In the genomic region with DNA sequence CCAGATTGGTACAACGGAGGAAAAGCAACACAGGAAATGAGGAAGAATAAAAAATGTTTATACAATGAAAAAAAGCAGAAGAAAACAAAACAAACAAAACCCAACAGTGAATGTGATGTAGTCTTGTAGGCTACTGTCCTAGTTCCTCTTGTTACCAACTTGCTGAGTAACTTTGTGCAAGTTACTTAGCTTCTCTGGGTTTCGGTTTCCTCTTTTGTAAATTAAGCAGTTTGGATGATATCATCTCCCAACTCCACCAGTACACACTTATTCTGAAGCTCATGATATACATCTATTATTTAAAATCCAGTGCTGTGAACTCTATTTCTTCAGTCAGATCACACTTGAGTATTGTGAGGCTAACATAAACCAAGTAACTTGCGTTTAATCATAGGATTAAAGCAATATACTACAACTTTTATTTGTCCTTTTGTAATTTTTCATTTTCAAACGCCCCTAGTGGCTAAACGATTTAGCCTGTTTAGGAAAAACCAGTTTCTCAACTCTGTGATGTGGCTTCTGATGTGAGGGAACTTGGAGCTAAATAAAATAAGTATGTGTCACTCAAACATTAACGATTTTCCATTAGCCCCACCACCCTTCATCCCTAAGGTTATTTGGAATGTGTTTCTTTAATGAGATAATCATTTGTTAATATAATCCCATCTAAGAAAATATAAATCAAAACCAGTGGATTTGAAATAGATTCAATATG, we compare ENCODE assay signal across 8 cellular contexts. TPM values are rescaled to one million over a fixed set of nuclear protein-coding genes. Genes with fewer than 3 reads are reported as not detected.
A peak's percentile ranks its signal among the peaks of the same experiment; 100 is the strongest.
DNase-seq lines count a peak whose midpoint lies in the region; ATAC-seq, FAIRE-seq and TF ChIP-seq lines count a peak whose summit lies in the region.

No MANE protein-coding gene starts in this region.

- peak in 1 of 2 experiments; percentile 59 for DNase-seq in A549 (ENCODE audit: low read depth in 1 of 2, low spot score in 1 of 2)
- DNase-seq in GM04504 (ENCODE audit: low read depth), result peak; percentile 36
- peak; percentile 54 for DNase-seq in NCI-H2227 treated with DMSO at 0.1 percent for 48 hours (lab: John Stamatoyannopoulos, UW)
- DNase-seq in amniotic epithelial cell (ENCODE audit: low read depth), result peak; percentile 67
- peak; percentile 69 for DNase-seq in kidney glomerular epithelial cell (lab: John Stamatoyannopoulos, UW)
- DNase-seq in suprapubic skin (ENCODE audit: low spot score in 2 of 2), result no peak
- no peak for DNase-seq in activated CD4-positive, CD25-positive, alpha-beta regulatory T cell treated with anti-CD3 and anti-CD28 coated beads, Interleukin-2, amount 50 U/mL, for 72 hours

- TF ChIP-seq RAD21 in A549 (conservative IDR thresholded peaks at IDR 0.05 in 1 of 2, IDR thresholded peaks at IDR 0.05 in 1 of 2), result no peak

- TF ChIP-seq EP300 in A549 (IDR thresholded peaks at IDR 0.05), result no peak
- no peak for TF ChIP-seq EP300 in suprapubic skin (IDR thresholded peaks at IDR 0.05)

- H3K27me3 ChIP-seq in suprapubic skin, result no peaks in the 10 kb centered on the region

- H3K4me2 ChIP-seq in A549, result peak overlapping the region; percentile 82

- H3K4me1 ChIP-seq in A549 (peaks cover 39% of the 10 kb centered on the region), suprapubic skin (peaks cover 65% of the 10 kb centered on the region)

- peak overlapping the region; percentile 96 to 97 for H3K27ac ChIP-seq in A549
- H3K27ac ChIP-seq in suprapubic skin, result peak overlapping the region; percentile 99

- ATAC-seq in A549 (no peak), GM21390 (IDR thresholded peaks at IDR 0.05; ENCODE audit: unreplicated experiment) (no peak)

- POLR2A ChIA-PET in A549 (lab: Yijun Ruan, JAX), result interaction anchor here (2.2 to 3.7 kb wide), 2 partner anchors 8 to 72 kb away, joined by 10 to 17 read pairs; a partner anchor contains a TSS

- peak; percentile 79 for TF ChIP-seq CTCF in A549 (IDR thresholded peaks at IDR 0.05)
- peak; percentile 63 to 72 for TF ChIP-seq CTCF in suprapubic skin (IDR thresholded peaks at IDR 0.05)

- 8% methylated on average over 6 of the region's 6 CpGs for WGBS in A549 (ENCODE audit: missing lambda C conversion rate)
- WGBS in suprapubic skin, result 6% methylated on average over 6 of the region's 6 CpGs

- TF ChIP-seq POLR2A in A549 (IDR thresholded peaks at IDR 0.05; ENCODE audit: low read length) (no peak), suprapubic skin (IDR thresholded peaks at IDR 0.05) (no peak)

- CTCF ChIA-PET in A549 (lab: Yijun Ruan, JAX), result interaction anchor here (0.6 to 5.8 kb wide), 37 partner anchors 9 to 371 kb away, joined by 3 to 72 read pairs (median 5); a partner anchor contains a TSS

- H3K36me3 ChIP-seq in suprapubic skin, result peaks cover 8% of the 10 kb centered on the region

- no peak overlapping the region for H3K4me3 ChIP-seq in A549
- H3K4me3 ChIP-seq in suprapubic skin, result peak overlapping the region; percentile 68

- FAIRE-seq in A549 (lab: Jason Lieb, UNC), result no peak

- no peaks in the 10 kb centered on the region for H3K9me3 ChIP-seq in A549
- no peaks in the 10 kb centered on the region for H3K9me3 ChIP-seq in suprapubic skin

TF ChIP-seq in A549, 52 proteins besides CTCF, POLR2A, EP300 and RAD21:
- no peak for TF ChIP-seq ESRRA (IDR thresholded peaks at IDR 0.05; ENCODE audit: borderline replicate concordance, low read length)
- TF ChIP-seq TP53 (CRISPR knock-in tag; IDR thresholded peaks at IDR 0.05), result no peak
- no peak for TF ChIP-seq RARB (CRISPR knock-in tag; IDR thresholded peaks at IDR 0.05)
- no peak for TF ChIP-seq MAZ (IDR thresholded peaks at IDR 0.05; ENCODE audit: borderline replicate concordance, low read depth, low read length)
- no peak; the same call in 1 of the 2 replicates for TF ChIP-seq GATA3 (IDR thresholded peaks at IDR 0.05; ENCODE audit: borderline replicate concordance)
- TF ChIP-seq TFCP2L1 (CRISPR knock-in tag; IDR thresholded peaks at IDR 0.05), result no peak
- peak; percentile 61 for TF ChIP-seq ZFP36 (IDR thresholded peaks at IDR 0.05; ENCODE audit: borderline replicate concordance, partially characterized antibody)
- no peak for TF ChIP-seq EHF (CRISPR knock-in tag; IDR thresholded peaks at IDR 0.05)
- TF ChIP-seq HDAC2 (IDR thresholded peaks at IDR 0.05), result no peak
- peak in 1 of 2 experiments; percentile 47; a peak in 1 of 4 replicates for TF ChIP-seq CEBPB (IDR thresholded peaks at IDR 0.05)

RNA-seq across cellular contexts. Expression of a gene that starts 1.4 kb away (rescaled TPM):
- polyA plus RNA-seq in A549 (2011; rRNA removed) (34.5 and 40.0 TPM in 2 replicates), A549 (2017; fragmentation: RNase III; extraction: RNeasy Plus Mini Kit Qiagen cat#74134 plus additional on column Dnase treatment) (27.0 to 31.5 TPM (median 29.1 TPM) in 3 replicates)
- polyA plus RNA-seq in A549 (2012; cell fraction: cytosol; rRNA removed), result 23.9 and 28.2 TPM in 2 replicates
- 42.4 and 50.7 TPM in 2 replicates for polyA plus RNA-seq in A549 (2012; cell fraction: nucleus; rRNA removed)
- polyA minus RNA-seq in A549 (2011; rRNA and poly(A)+ RNA removed), result 27.2 and 33.9 TPM in 2 replicates
- total RNA-seq in suprapubic skin, result 10 to 100 TPM; 27.8 to 68.2 (median 31.9) TPM

RNA-seq across cellular contexts. Expression of a gene that starts 18.2 kb away (rescaled TPM):
- polyA plus RNA-seq in A549 (2011; rRNA removed), result 20.7 and 21.3 TPM in 2 replicates
- polyA plus RNA-seq in A549 (2012; cell fraction: cytosol; rRNA removed), result 70.7 and 89.2 TPM in 2 replicates
- 111 and 163 TPM in 2 replicates for polyA plus RNA-seq in A549 (2012; cell fraction: nucleus; rRNA removed)
- 50.9 to 55.6 TPM (median 54.3 TPM) in 3 replicates for polyA plus RNA-seq in A549 (2017; fragmentation: RNase III; extraction: RNeasy Plus Mini Kit Qiagen cat#74134 plus additional on column Dnase treatment)
- polyA minus RNA-seq in A549 (2011; rRNA and poly(A)+ RNA removed), result 18.7 and 33.3 TPM in 2 replicates
- 10 to 100 TPM; 15.2 to 34.9 (median 22.9) TPM for total RNA-seq in suprapubic skin

Comparison
In these comparisons a context has a peak if more than half of its experiments do, and no peak if none do; other contexts are left out.
1. DNase-seq: peak in GM04504 (single experiment), NCI-H2227 treated with DMSO at 0.1 percent for 48 hours (single experiment), amniotic epithelial cell (single experiment) and kidney glomerular epithelial cell (single experiment); none in suprapubic skin (0 of 2) and activated CD4-positive, CD25-positive, alpha-beta regulatory T cell treated with anti-CD3 and anti-CD28 coated beads, Interleukin-2, amount 50 U/mL, for 72 hours (single experiment).